Comparison of ENCODE assay signal across 1 cellular context in genomic region chr11:10809373-10810199, GRCh38.
TF ChIP-seq lines count a peak whose summit lies in the region.

No MANE protein-coding gene starts in this region.

TF ChIP-seq in K562, 482 proteins besides CTCF, POLR2A, EP300 and RAD21 (continued from another document and continues in another):
- TF ChIP-seq PRDM10 (IDR thresholded peaks at IDR 0.05; ENCODE audit: partially characterized antibody) (no peak), HMGN3 (IDR thresholded peaks at IDR 0.05; ENCODE audit: borderline replicate concordance, extremely low read depth, insufficient read length, low read depth, low read length) (no peak), PURB (CRISPR knock-in tag; IDR thresholded peaks at IDR 0.05; ENCODE audit: low read depth) (no peak), MNT (conservative IDR thresholded peaks at IDR 0.05) (no peak; a peak in 1 of 4 replicates), PHF20 (IDR thresholded peaks at IDR 0.05; ENCODE audit: partially characterized antibody) (no peak), TOE1 (IDR thresholded peaks at IDR 0.05; ENCODE audit: borderline replicate concordance) (0 out of 2 replicates have a peak, but pooled peaks have one; percentile 24), TOE1 (CRISPR knock-in tag; IDR thresholded peaks at IDR 0.05; ENCODE audit: borderline replicate concordance, low read depth) (no peak), IRF1 (CRISPR knock-in tag; IDR thresholded peaks at IDR 0.05; ENCODE audit: borderline replicate concordance) (no peak), MYNN (IDR thresholded peaks at IDR 0.05) (no peak), MYNN (CRISPR knock-in tag; IDR thresholded peaks at IDR 0.05) (no peak), NBN (IDR thresholded peaks at IDR 0.05; ENCODE audit: low read depth) (no peak), SMAD1 (IDR thresholded peaks at IDR 0.05; ENCODE audit: low read depth, low read length, partially characterized antibody) (no peak), TCF15 (CRISPR knock-in tag; IDR thresholded peaks at IDR 0.05) (no peak), NR0B1 (IDR thresholded peaks at IDR 0.05; ENCODE audit: partially characterized antibody) (no peak), MEIS2 (IDR thresholded peaks at IDR 0.05; ENCODE audit: partially characterized antibody) (peak; percentile 11), JUND (IDR thresholded peaks at IDR 0.05; ENCODE audit: borderline replicate concordance, low read depth, low read length) (no peak), JUND (tag; IDR thresholded peaks at IDR 0.05; ENCODE audit: borderline replicate concordance, low read depth, low read length) (no peak), SMARCA4 (IDR thresholded peaks at IDR 0.05) (no peak; the same call in 1 of the 2 replicates), ZNF586 (CRISPR knock-in tag; conservative IDR thresholded peaks at IDR 0.05) (no peak), TBP (optimal IDR thresholded peaks at IDR 0.05; ENCODE audit: low read depth, low read length) (no peak), SP2 (IDR thresholded peaks at IDR 0.05; ENCODE audit: extremely low read depth, low read depth, low read length, poor library complexity, severe bottlenecking) (no peak), ZNF583 (CRISPR knock-in tag; IDR thresholded peaks at IDR 0.05) (0 out of 2 replicates have a peak, but pooled peaks have one; percentile 48), PTTG1 (tag; IDR thresholded peaks at IDR 0.05; ENCODE audit: low read depth) (no peak), ZNF263 (CRISPR knock-in tag; IDR thresholded peaks at IDR 0.05; ENCODE audit: borderline replicate concordance) (no peak), HNRNPLL (IDR thresholded peaks at IDR 0.05; ENCODE audit: low read depth, low read length, poor library complexity, severe bottlenecking) (peak; percentile 42), THAP7 (CRISPR knock-in tag; IDR thresholded peaks at IDR 0.05) (no peak), NFYB (IDR thresholded peaks at IDR 0.05; ENCODE audit: extremely low read depth, insufficient read length) (no peak), NR2C2 (CRISPR knock-in tag; IDR thresholded peaks at IDR 0.05) (0 out of 2 replicates have a peak, but pooled peaks have one; percentile 18), NR2C2 (tag; IDR thresholded peaks at IDR 0.05) (peak; percentile 46), RAD51 (IDR thresholded peaks at IDR 0.05; ENCODE audit: borderline replicate concordance, low read depth) (no peak), L3MBTL2 (IDR thresholded peaks at IDR 0.05) (peak; percentile 86; the same call in 1 of the 2 replicates), KLF10 (CRISPR knock-in tag; IDR thresholded peaks at IDR 0.05) (no peak), FOXK2 (conservative IDR thresholded peaks at IDR 0.05 in 1 of 2, IDR thresholded peaks at IDR 0.05 in 1 of 2; ENCODE audit: low read depth in 2 of 2) (no peak), MITF (IDR thresholded peaks at IDR 0.05) (no peak), FOXJ3 (CRISPR knock-in tag; IDR thresholded peaks at IDR 0.05) (no peak), ZNF224 (CRISPR knock-in tag; IDR thresholded peaks at IDR 0.05) (no peak), MLLT1 (IDR thresholded peaks at IDR 0.05) (peak in 1 of 2 experiments; percentile 49; a peak in 1 of 4 replicates), ZNF3 (CRISPR knock-in tag; IDR thresholded peaks at IDR 0.05) (no peak), SRSF3 (IDR thresholded peaks at IDR 0.05; ENCODE audit: insufficient read depth, low read length) (no peak), GATAD2B (IDR thresholded peaks at IDR 0.05; ENCODE audit: borderline replicate concordance) (no peak), HOXB6 (CRISPR knock-in tag; IDR thresholded peaks at IDR 0.05; ENCODE audit: borderline replicate concordance) (no peak), ZNF707 (CRISPR knock-in tag; conservative IDR thresholded peaks at IDR 0.05) (no peak), RREB1 (CRISPR knock-in tag; IDR thresholded peaks at IDR 0.05) (0 out of 2 replicates have a peak, but pooled peaks have one; percentile 6), STAG1 (CRISPR knock-in tag; IDR thresholded peaks at IDR 0.05; ENCODE audit: borderline replicate concordance) (no peak), EP400 (IDR thresholded peaks at IDR 0.05) (no peak), ZNF780A (CRISPR knock-in tag; IDR thresholded peaks at IDR 0.05) (no peak), CAMTA2 (CRISPR knock-in tag; conservative IDR thresholded peaks at IDR 0.05) (no peak), EZH2 (IDR thresholded peaks at IDR 0.05; ENCODE audit: borderline replicate concordance, low read depth, low read length) (no peak), CEBPG (CRISPR knock-in tag; IDR thresholded peaks at IDR 0.05) (no peak), CEBPG (tag; conservative IDR thresholded peaks at IDR 0.05 in 1 of 2, IDR thresholded peaks at IDR 0.05 in 1 of 2) (peak in 1 of 2 experiments; percentile 50; a peak in 1 of 4 replicates), ZC3H4 (CRISPR knock-in tag; IDR thresholded peaks at IDR 0.05; ENCODE audit: borderline replicate concordance) (0 out of 2 replicates have a peak, but pooled peaks have one; percentile 96), SIN3A (IDR thresholded peaks at IDR 0.05; ENCODE audit: borderline replicate concordance in 2 of 2, control insufficient read depth in 1 of 2, low read depth in 2 of 2, low read length in 2 of 2) (no peak)
